ENCODE assay signal across 23 cellular contexts in genomic region chr4:47623916-47624554, GRCh38.
DNase-seq lines count a peak whose midpoint lies in the region; ATAC-seq and TF ChIP-seq lines count a peak whose summit lies in the region.
"Had no signal": no experiment of that assay in that cellular context is flagged by ENCODE, and none has a peak within 500 bp of the region (broad histone marks: within the 10 kb centered on the region; RNA-seq: fewer than 3 reads in every experiment).

No MANE protein-coding gene starts in this region.

- peak overlapping the region; percentile 10; the same call in 1 of the 2 replicates for H3K9ac ChIP-seq in SK-N-SH

- no peak for ATAC-seq in HG02973 (IDR thresholded peaks at IDR 0.05; ENCODE audit: unreplicated experiment)

- intact Hi-C loops in CD14-positive monocyte (cut with micrococcal nuclease) = no loop called here

- H4K20me1 ChIP-seq in SK-N-SH (ENCODE audit: insufficient read depth) = no peaks in the 10 kb centered on the region

- 0 out of 4 replicates have a peak, but pooled peaks cover 0 to 4% of the 10 kb centered on the region in 2 experiments for H3K4me1 ChIP-seq in SK-N-SH (ENCODE audit: control insufficient read depth in 1 of 2, insufficient read depth in 2 of 2, low read depth in 1 of 2, low read length in 1 of 2)
- H3K4me1 ChIP-seq: left ventricle myocardium inferior, thyroid gland had no signal

- H2AFZ ChIP-seq in SK-N-SH (ENCODE audit: low read depth) = no peak overlapping the region

- H3K79me2 ChIP-seq in SK-N-SH (ENCODE audit: insufficient read depth) = no peaks in the 10 kb centered on the region

- CTCF ChIA-PET in SK-N-SH (lab: Yijun Ruan, JAX) = interaction anchor here (1.3 kb wide), 1 partner anchor 45 kb away, joined by 4 read pairs; no protein-coding TSS in a partner anchor

- H3K4me2 ChIP-seq in SK-N-SH = no peak overlapping the region

- peaks cover 0 to 7% (median 2%) of the 10 kb centered on the region in 7 donors for H3K9me3 Mint-ChIP-seq in CD14-positive monocyte
- H3K9me3 Mint-ChIP-seq: activated CD4-positive, alpha-beta memory T cell treated with anti-CD3 and anti-CD28 coated beads, Interleukin-2, amount 10 ng/mL, durations not matched to agents 7 days and 5 days; activated naive CD4-positive, alpha-beta T cell treated with anti-CD3 and anti-CD28 coated beads for 36 hours; T-helper 1 cell treated with Interleukin-12 subunit alpha and Interleukin-12 subunit beta and Interleukin-4 antibody, amounts not matched to agents 30 μg/mL and 1 μg/mL, for 36 hours had no signal

- peaks cover 0 to 6% of the 10 kb centered on the region in 2 experiments for H3K36me3 ChIP-seq in SK-N-SH (replicated peaks in 1 of 2; ENCODE audit: control insufficient read depth in 1 of 2, insufficient read depth in 2 of 2, low read length in 1 of 2)
- H3K36me3 ChIP-seq: thyroid gland had no signal

- peak overlapping the region in 1 of 7 donors; percentile 7 for H3K27ac Mint-ChIP-seq in CD14-positive monocyte
- H3K27ac Mint-ChIP-seq: activated CD4-positive, alpha-beta memory T cell treated with anti-CD3 and anti-CD28 coated beads, Interleukin-2, amount 10 ng/mL, durations not matched to agents 7 days and 5 days; activated naive CD4-positive, alpha-beta T cell treated with anti-CD3 and anti-CD28 coated beads for 36 hours; B cell; brain; T-helper 1 cell treated with Interleukin-12 subunit alpha and Interleukin-12 subunit beta and Interleukin-4 antibody, amounts not matched to agents 30 μg/mL and 1 μg/mL, for 36 hours had no signal

- H3K36me3 Mint-ChIP-seq in CD14-positive monocyte = no peaks in the 10 kb centered on the region
- H3K36me3 Mint-ChIP-seq: brain had no signal

- TF ChIP-seq EP300 in SK-N-SH (IDR thresholded peaks at IDR 0.05; ENCODE audit: borderline replicate concordance in 1 of 2, low read depth in 1 of 2, low read length in 1 of 2) = peak in 1 of 2 experiments; percentile 19; a peak in 2 of 4 replicates

- H3F3A ChIP-seq in SK-N-SH (replicated peaks; ENCODE audit: insufficient read depth) = peaks cover 10% of the 10 kb centered on the region

- H3K4me3 Mint-ChIP-seq in CD14-positive monocyte = no peak overlapping the region
- H3K4me3 Mint-ChIP-seq: activated CD4-positive, alpha-beta memory T cell treated with anti-CD3 and anti-CD28 coated beads, Interleukin-2, amount 10 ng/mL, durations not matched to agents 7 days and 5 days; activated naive CD4-positive, alpha-beta T cell treated with anti-CD3 and anti-CD28 coated beads for 36 hours; B cell; brain; T-helper 1 cell treated with Interleukin-12 subunit alpha and Interleukin-12 subunit beta and Interleukin-4 antibody, amounts not matched to agents 30 μg/mL and 1 μg/mL, for 36 hours had no signal

- DNase-seq in GM03348 (ENCODE audit: low spot score) = peak; percentile 74
- no peak for DNase-seq in SK-N-SH
- DNase-seq in fibroblast of pulmonary artery (ENCODE audit: low read depth) = peak; percentile 85
- DNase-seq in renal cortical epithelial cell (ENCODE audit: low read depth) = peak; percentile 20
- no peak for DNase-seq in CD14-positive monocyte (ENCODE audit: low spot score)
- DNase-seq in occipital lobe (lab: John Stamatoyannopoulos, UW) = no peak
- no peak for DNase-seq in NCI-H1105 (lab: John Stamatoyannopoulos, UW)
- DNase-seq: activated CD4-positive, alpha-beta memory T cell treated with anti-CD3 and anti-CD28 coated beads, Interleukin-2, amount 10 ng/mL, durations not matched to agents 7 days and 5 days; activated naive CD4-positive, alpha-beta T cell treated with anti-CD3 and anti-CD28 coated beads for 36 hours; activated T-cell treated with anti-CD3 and anti-CD28 coated beads, Interleukin-2, amount 50 U/mL, for 1 hour; erythroblast; left ventricle myocardium inferior; NCI-H146; NCI-H774; OCI-M1; SIG-M5; stimulated activated CD4-positive, alpha-beta T cell treated with anti-CD3 and anti-CD28 coated beads, Interleukin-1b, Interleukin-23, amount 100 ng/mL, for 48 hours; stimulated activated naive CD4-positive, alpha-beta T cell; thyroid gland had no signal

- H3K4me3 ChIP-seq in SK-N-SH (ENCODE audit: low read depth in 2 of 2, low read length in 1 of 2) = no peak overlapping the region
- no peak overlapping the region for H3K4me3 ChIP-seq in fibroblast of pulmonary artery (replicated peaks; ENCODE audit: low read depth, low read length)
- H3K4me3 ChIP-seq: left ventricle myocardium inferior, thyroid gland had no signal

- H3K4me1 Mint-ChIP-seq in CD14-positive monocyte = peaks cover 3% of the 10 kb centered on the region
- H3K4me1 Mint-ChIP-seq: activated CD4-positive, alpha-beta memory T cell treated with anti-CD3 and anti-CD28 coated beads, Interleukin-2, amount 10 ng/mL, durations not matched to agents 7 days and 5 days; B cell; brain had no signal

- H3K9me3 ChIP-seq in SK-N-SH = no peaks in the 10 kb centered on the region
- H3K9me3 ChIP-seq: left ventricle myocardium inferior, thyroid gland had no signal

- H3K27ac ChIP-seq in SK-N-SH (ENCODE audit: low read depth in 2 of 2, low read length in 1 of 2) = peak overlapping the region; percentile 65 to 85; a peak in 3 of 4 replicates
- H3K27ac ChIP-seq: left ventricle myocardium inferior, thyroid gland had no signal

- POLR2A ChIA-PET in SK-N-SH (lab: Yijun Ruan, JAX) = no interaction called here

- H3K27me3 Mint-ChIP-seq in CD14-positive monocyte (ENCODE audit: low read depth in 3 of 3) = peaks cover 0 to 2% (median 0%) of the 10 kb centered on the region in 3 donors
- H3K27me3 Mint-ChIP-seq: B cell, brain had no signal

- TF ChIP-seq CTCF in SK-N-SH (IDR thresholded peaks at IDR 0.05) = no peak; the same call in 1 of the 2 replicates
- TF ChIP-seq CTCF in fibroblast of pulmonary artery (IDR thresholded peaks at IDR 0.05; ENCODE audit: low read length, missing control alignments) = no peak
- TF ChIP-seq CTCF in CD14-positive monocyte (IDR thresholded peaks at IDR 0.05) = no peak

- no peaks in the 10 kb centered on the region for H3K9me2 ChIP-seq in SK-N-SH

- TF ChIP-seq RAD21 in SK-N-SH (IDR thresholded peaks at IDR 0.05; ENCODE audit: low read length) = no peak

- no peaks in the 10 kb centered on the region for H3K27me3 ChIP-seq in SK-N-SH (ENCODE audit: insufficient read depth)
- H3K27me3 ChIP-seq: thyroid gland had no signal

TF ChIP-seq in SK-N-SH, 30 proteins besides CTCF, POLR2A, EP300 and RAD21:
- TF ChIP-seq FOXM1 (IDR thresholded peaks at IDR 0.05; ENCODE audit: low read depth) = no peak; the same call in 1 of the 2 replicates
- peak; percentile 74; the same call in 1 of the 2 replicates for TF ChIP-seq TEAD4 (IDR thresholded peaks at IDR 0.05; ENCODE audit: borderline replicate concordance, insufficient read depth)
- TF ChIP-seq PBX3 (IDR thresholded peaks at IDR 0.05) = peak; percentile 76
- TF ChIP-seq NFIC (IDR thresholded peaks at IDR 0.05; ENCODE audit: borderline replicate concordance) = 0 out of 2 replicates have a peak, but pooled peaks have one; percentile 9
- TF ChIP-seq TCF12 (IDR thresholded peaks at IDR 0.05) = peak; percentile 68; the same call in 1 of the 2 replicates
- peak; percentile 31; the same call in 1 of the 2 replicates for TF ChIP-seq JUND (IDR thresholded peaks at IDR 0.05)

Comparison
In these comparisons a context has a peak if more than half of its experiments do, and no peak if none do; other contexts are left out.
1. DNase-seq: peak in GM03348 (single experiment), fibroblast of pulmonary artery (single experiment) and renal cortical epithelial cell (single experiment); none in SK-N-SH (single experiment), CD14-positive monocyte (single experiment), occipital lobe (single experiment) and NCI-H1105 (single experiment).